ENCODE assay signal across 17 cellular contexts in genomic region chr10:7494034-7494433, GRCh38.
"Had no signal": no experiment of that assay in that cellular context is flagged by ENCODE, and none has a peak within 500 bp of the region (broad histone marks: within the 10 kb centered on the region; RNA-seq: fewer than 3 reads in every experiment).

No MANE protein-coding gene starts in this region.

- DNase-seq: activated CD4-positive, alpha-beta T cell treated with anti-CD3 and anti-CD28 coated beads, Interleukin-2, amount 50 U/mL, for 48 hours; activated naive CD4-positive, alpha-beta T cell treated with anti-CD3 and anti-CD28 coated beads for 36 hours; activated naive CD8-positive, alpha-beta T cell treated with anti-CD3 and anti-CD28 coated beads, Interleukin-2, amount 50 U/mL, for 24 hours; aorta; effector memory CD4-positive, alpha-beta T cell; foreskin fibroblast; kidney glomerular epithelial cell; mesendoderm; natural killer cell; occipital lobe; sigmoid colon; stimulated activated CD4-positive, alpha-beta T cell treated with anti-CD3 and anti-CD28 coated beads, Interleukin-1b, Interleukin-23, amount 100 ng/mL, for 48 hours; stomach; T1000; testis; upper lobe of right lung had no signal

- H3K27me3 ChIP-seq: sigmoid colon, testis had no signal

- H3K27ac ChIP-seq: prostate gland, sigmoid colon, stomach, testis, upper lobe of right lung had no signal

- ATAC-seq: activated naive CD8-positive, alpha-beta T cell treated with anti-CD3 and anti-CD28 coated beads, Interleukin-2, amount 50 U/mL, for 24 hours; natural killer cell; upper lobe of right lung had no signal

- H3K4me1 ChIP-seq: prostate gland, sigmoid colon, testis had no signal

- H3K9me3 ChIP-seq: prostate gland, sigmoid colon, stomach, testis, upper lobe of right lung had no signal

- H3K4me3 ChIP-seq: prostate gland, sigmoid colon, stomach, testis, upper lobe of right lung had no signal

- H3K36me3 ChIP-seq: prostate gland, sigmoid colon, stomach, upper lobe of right lung had no signal
